In the genomic region with DNA sequence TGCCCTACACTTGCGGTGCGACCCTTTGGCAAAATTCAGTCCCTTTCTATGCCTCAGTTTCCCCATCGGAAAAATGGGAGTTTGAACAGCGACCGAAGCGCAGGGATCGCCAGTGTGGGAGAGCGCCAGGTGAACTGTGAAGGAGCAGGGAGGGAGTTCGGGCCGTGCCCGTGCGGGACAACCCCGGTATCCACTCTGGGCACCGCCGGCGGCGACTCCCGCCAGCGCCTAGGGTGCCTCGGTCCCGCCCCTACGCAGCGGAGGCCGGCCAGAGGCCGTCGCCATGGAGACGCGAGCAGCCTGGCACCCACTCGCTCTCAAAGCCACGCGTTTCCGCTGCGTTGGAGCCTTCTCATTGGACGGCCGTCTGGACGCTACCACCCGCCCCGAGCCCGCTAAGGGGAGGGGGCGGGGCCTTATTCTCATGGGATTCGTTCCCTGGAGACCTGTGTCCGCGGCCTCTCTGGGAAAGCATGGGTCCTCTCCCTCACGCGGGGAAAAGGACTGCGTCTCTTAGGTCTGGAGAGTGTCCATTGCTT, we compare ENCODE assay signal across 8 cellular contexts. TPM values are rescaled to one million over a fixed set of nuclear protein-coding genes. Genes with fewer than 3 reads are reported as not detected.
DNase-seq lines count a peak whose midpoint lies in the region; TF ChIP-seq lines count a peak whose summit lies in the region.

No MANE protein-coding gene starts in this region.

- peak overlapping the region; percentile 99 for H3K4me3 Mint-ChIP-seq in neural crest cell

- H3K36me3 ChIP-seq in H7 (replicated peaks; ENCODE audit: control insufficient read depth, insufficient read depth, low read length) = no peaks in the 10 kb centered on the region
- no peaks in the 10 kb centered on the region for H3K36me3 ChIP-seq in stomach smooth muscle (ENCODE audit: control insufficient read depth in 2 of 2, insufficient read depth in 2 of 2, low read length in 2 of 2)

- TF ChIP-seq CTCF in foreskin fibroblast (IDR thresholded peaks at IDR 0.05; ENCODE audit: low read depth, low read length) = no peak
- TF ChIP-seq CTCF in neural crest cell (conservative IDR thresholded peaks at IDR 0.05) = no peak

- H3K4me1 ChIP-seq in stomach smooth muscle (ENCODE audit: control insufficient read depth, insufficient read depth, low read length) = peaks cover 24% of the 10 kb centered on the region

- no peaks in the 10 kb centered on the region for H3K9me3 ChIP-seq in stomach smooth muscle (ENCODE audit: control insufficient read depth in 2 of 2, low read length in 2 of 2)

- H3K27ac ChIP-seq in stomach smooth muscle (ENCODE audit: low read length) = peak overlapping the region; percentile 70

- peaks cover 34% of the 10 kb centered on the region for H3K4me1 Mint-ChIP-seq in neural crest cell

- H3K4me3 ChIP-seq in H7 (ENCODE audit: insufficient read depth, low read depth, low read length) (peak overlapping the region; percentile 88), foreskin fibroblast (ENCODE audit: low read depth in 1 of 2, low read length in 2 of 2) (peak overlapping the region; percentile 61 to 90), stomach smooth muscle (ENCODE audit: low read length in 2 of 2) (peak overlapping the region; percentile 96 to 97)

- H3K9ac ChIP-seq in stomach smooth muscle (ENCODE audit: low read length in 2 of 2) = peak overlapping the region; percentile 71 to 80

- H3K27me3 Mint-ChIP-seq in neural crest cell (ENCODE audit: low read depth) = no peaks in the 10 kb centered on the region

- peak overlapping the region; percentile 96 for H3K27ac Mint-ChIP-seq in neural crest cell (ENCODE audit: unreplicated experiment)

- H3K9me3 Mint-ChIP-seq in neural crest cell = no peaks in the 10 kb centered on the region

- H3K36me3 Mint-ChIP-seq in neural crest cell (ENCODE audit: low read depth) = no peaks in the 10 kb centered on the region

- DNase-seq in ELF-1 (ENCODE audit: low read depth, low spot score) = peak; percentile 99
- DNase-seq in H7 = peak; percentile 97
- DNase-seq in M059J (ENCODE audit: low read depth) = peak; percentile 97
- peak; percentile 91 for DNase-seq in activated gamma-delta T cell (lab: John Stamatoyannopoulos, UW)
- DNase-seq in foreskin fibroblast = peak; percentile 97 to 99
- peak; percentile 92 for DNase-seq in neural crest cell (ENCODE audit: low read depth, low spot score)

- peak; percentile 91 for TF ChIP-seq POLR2A in Raji (IDR thresholded peaks at IDR 0.05; ENCODE audit: insufficient read depth, low read depth, low read length)

- H3K27me3 ChIP-seq in H7 (ENCODE audit: control insufficient read depth, insufficient read depth, low read length) = no peaks in the 10 kb centered on the region
- H3K27me3 ChIP-seq in stomach smooth muscle (ENCODE audit: control insufficient read depth in 1 of 2, insufficient read depth in 2 of 2, low read length in 2 of 2) = no peaks in the 10 kb centered on the region

RNA-seq across cellular contexts. Expression of a gene that starts 0.7 kb away (rescaled TPM):
- 142 and 181 TPM in 2 replicates for total RNA-seq in H7 (2014; rRNA removed; shearing (Covaris generic))
- 105 and 148 TPM in 2 replicates for total RNA-seq in M059J (2014; rRNA removed; shearing (Covaris generic))
- 165 and 167 TPM in 2 replicates for total RNA-seq in neural crest cell

RNA-seq across cellular contexts. Expression of a gene that starts 24.0 kb away (rescaled TPM):
- 15.8 and 26.4 TPM in 2 replicates for total RNA-seq in H7 (2014; rRNA removed; shearing (Covaris generic))
- total RNA-seq in M059J (2014; rRNA removed; shearing (Covaris generic)) = 4.8 and 11.1 TPM in 2 replicates
- 79.7 and 80.0 TPM in 2 replicates for total RNA-seq in neural crest cell

RNA-seq across cellular contexts. Expression of a gene that starts 39.4 kb away (rescaled TPM):
- total RNA-seq in H7 (2014; rRNA removed; shearing (Covaris generic)) = 14.0 and 16.0 TPM in 2 replicates
- total RNA-seq in M059J (2014; rRNA removed; shearing (Covaris generic)) = 4.8 and 9.1 TPM in 2 replicates
- total RNA-seq in neural crest cell = 5.6 and 5.9 TPM in 2 replicates

RNA-seq across cellular contexts. Expression of a gene that starts 45.8 kb away (rescaled TPM):
- total RNA-seq in H7 (2014; rRNA removed; shearing (Covaris generic)) = 4.4 and 6.0 TPM in 2 replicates
- not detected in 2 replicates for total RNA-seq in M059J (2014; rRNA removed; shearing (Covaris generic))
- total RNA-seq in neural crest cell = 1.1 and 1.2 TPM in 2 replicates

Comparison
In these comparisons a context has a peak if more than half of its experiments do, and no peak if none do; other contexts are left out.
1. Peak in every context shown above with its lines: DNase-seq, H3K4me3 ChIP-seq and H3K27ac ChIP-seq.